In genomic region chr9:126327016-126327749, GRCh38 we compare ENCODE assay signal across 7 cellular contexts. TPM values are rescaled to one million over a fixed set of nuclear protein-coding genes. Genes with fewer than 3 reads are reported as not detected.
DNase-seq lines count a peak whose midpoint lies in the region; ATAC-seq, FAIRE-seq and TF ChIP-seq lines count a peak whose summit lies in the region.

No MANE protein-coding gene starts in this region.

- H3K9me3 ChIP-seq in HCT116 (ENCODE audit: control insufficient read depth in 1 of 2, insufficient read depth in 1 of 2, low read depth in 1 of 2, low read length in 2 of 2) = 0 out of 4 replicates have a peak, but pooled peaks cover 0 to 5% of the 10 kb centered on the region in 2 experiments
- H3K9me3 ChIP-seq in SJSA1 (replicated peaks) = peaks cover 6% of the 10 kb centered on the region; the same call in 1 of the 2 replicates
- peaks cover 9% of the 10 kb centered on the region for H3K9me3 ChIP-seq in HepG2 (ENCODE audit: low read length)

- WGBS in HepG2 (ENCODE audit: low lambda C conversion rate) = 80% methylated on average over 1 of the region's 59 CpGs

- H3K36me3 ChIP-seq in HCT116 (ENCODE audit: control insufficient read depth in 1 of 2, insufficient read depth in 2 of 2, low read length in 2 of 2) (no peaks in the 10 kb centered on the region), SJSA1 (no peaks in the 10 kb centered on the region; the same call in 1 of the 2 replicates), HepG2 (replicated peaks in 1 of 2; ENCODE audit: control insufficient read depth in 1 of 2, insufficient read depth in 2 of 2, low read length in 2 of 2) (no peaks in the 10 kb centered on the region)

- no peak for DNase-seq in HCT116 (ENCODE audit: low read depth, low spot score)
- peak in 1 of 2 experiments; percentile 33 for DNase-seq in SJSA1 (ENCODE audit: low read depth in 1 of 2, low spot score in 2 of 2)
- peak; percentile 16 for DNase-seq in cerebellar cortex (ENCODE audit: low spot score)
- no peak for DNase-seq in HepG2 (ENCODE audit: low spot score)
- peak; percentile 36 for DNase-seq in stimulated activated naive CD8-positive, alpha-beta T cell treated with anti-CD3 and anti-CD28 coated beads, Interleukin-15, Interleukin-2, amounts not matched to agents 100 U/mL and 50 U/mL, for 24 hours
- no peak for DNase-seq in GM19238 (ENCODE audit: insufficient read length, low spot score)

- H3K9ac ChIP-seq in HCT116 (ENCODE audit: low read length) (peak overlapping the region; percentile 67), HepG2 (ENCODE audit: insufficient read depth, low read depth, low read length) (peak overlapping the region; percentile 76)

- peak; percentile 73 for ATAC-seq in HCT116
- peak; percentile 55 for ATAC-seq in HepG2
- peak; percentile 52 for ATAC-seq in stimulated activated naive CD8-positive, alpha-beta T cell treated with anti-CD3 and anti-CD28 coated beads, Interleukin-15, Interleukin-2, amounts not matched to agents 100 U/mL and 50 U/mL, for 24 hours
- no peak for ATAC-seq in HG03460 (IDR thresholded peaks at IDR 0.05; ENCODE audit: unreplicated experiment)

- H3K9me2 ChIP-seq in HCT116 (ENCODE audit: insufficient read depth) = no peaks in the 10 kb centered on the region

- TF ChIP-seq CTCF in HCT116 (IDR thresholded peaks at IDR 0.05 in 2 of 3, conservative IDR thresholded peaks at IDR 0.05 in 1 of 3; ENCODE audit: borderline replicate concordance in 1 of 3, insufficient read depth in 1 of 3, low read depth in 2 of 3, low read length in 2 of 3) = no peak
- no peak for TF ChIP-seq CTCF in HepG2 (CRISPR knock-in tag; IDR thresholded peaks at IDR 0.05)

- no peak for FAIRE-seq in HepG2 (lab: Jason Lieb, UNC)

- H4K20me1 ChIP-seq in HCT116 (ENCODE audit: insufficient read depth) (no peaks in the 10 kb centered on the region), HepG2 (ENCODE audit: insufficient read depth, low read length) (no peaks in the 10 kb centered on the region)

- H3K27me3 ChIP-seq in HCT116 (ENCODE audit: insufficient read depth, low read length) (no peaks in the 10 kb centered on the region), SJSA1 (replicated peaks) (no peaks in the 10 kb centered on the region), HepG2 (ENCODE audit: control insufficient read depth in 1 of 2, insufficient read depth in 2 of 2, low read length in 2 of 2) (no peaks in the 10 kb centered on the region)

- TF ChIP-seq POLR2A in HCT116 (IDR thresholded peaks at IDR 0.05; ENCODE audit: borderline replicate concordance, extremely low read depth, insufficient read depth, insufficient read length) (no peak), HepG2 (IDR thresholded peaks at IDR 0.05; ENCODE audit: insufficient read depth in 1 of 2, low read depth in 2 of 2, low read length in 2 of 2) (no peak)

- in situ Hi-C loops in HepG2 (cut with HindIII; ENCODE audit: extremely low pct_ligation_motif_present, low pct_unique_long_range_greater_than_20kb) = no loop called here

- RAD21 ChIA-PET in HCT116 (lab: Charles Lee; ENCODE audit: low non-redundant PET in 1 of 2, low total read pairs in 2 of 2, uncharacterized antibody in 2 of 2, unreplicated experiment in 2 of 2) = no interaction called here

- H3K27ac ChIP-seq in HCT116 (ENCODE audit: low read depth, low read length) = peak overlapping the region; percentile 49; the same call in 1 of the 2 replicates
- no peak overlapping the region for H3K27ac ChIP-seq in SJSA1
- peak overlapping the region; percentile 45 for H3K27ac ChIP-seq in HepG2 (ENCODE audit: extremely low read length, insufficient read depth, low read length)

- H3K79me2 ChIP-seq in HCT116 (ENCODE audit: insufficient read depth, low read length) (peaks cover 6% of the 10 kb centered on the region; the same call in 1 of the 2 replicates), HepG2 (ENCODE audit: insufficient read depth, low read length) (peaks cover 27% of the 10 kb centered on the region)

- POLR2A ChIA-PET in HCT116 (lab: Charles Lee) (no interaction called here), HepG2 (lab: Yijun Ruan, JAX) (interaction anchor here (3.9 to 4.4 kb wide), 2 partner anchors 9 to 48 kb away, joined by 41 to 48 read pairs; no protein-coding TSS in a partner anchor)

- H3K4me2 ChIP-seq in HCT116 (ENCODE audit: low read length) = peak overlapping the region; percentile 87
- H3K4me2 ChIP-seq in HepG2 (ENCODE audit: low read depth, low read length) = peak overlapping the region; percentile 80

- no peak overlapping the region for H2AFZ ChIP-seq in HCT116 (ENCODE audit: low read depth, low read length, poor library complexity, severe bottlenecking)
- no peak overlapping the region for H2AFZ ChIP-seq in HepG2 (ENCODE audit: low read length)

- TF ChIP-seq EP300 in HepG2 (IDR thresholded peaks at IDR 0.05; ENCODE audit: low read depth in 2 of 2, low read length in 2 of 2) = no peak
- TF ChIP-seq EP300 in HepG2 (CRISPR knock-in tag; IDR thresholded peaks at IDR 0.05; ENCODE audit: borderline replicate concordance) = no peak

- no peak for TF ChIP-seq RAD21 in HCT116 (IDR thresholded peaks at IDR 0.05; ENCODE audit: low read depth)
- 0 out of 2 replicates have a peak, but pooled peaks have one; percentile 11 for TF ChIP-seq RAD21 in HepG2 (CRISPR knock-in tag; IDR thresholded peaks at IDR 0.05)

- H3K4me3 ChIP-seq in HCT116 (replicated peaks in 1 of 2; ENCODE audit: low read depth in 1 of 2, low read length in 2 of 2) (peak overlapping the region; percentile 59 to 68), SJSA1 (peak overlapping the region; percentile 52), HepG2 (replicated peaks in 1 of 3; ENCODE audit: insufficient read depth in 1 of 3, low read depth in 2 of 3, low read length in 3 of 3) (peak overlapping the region; percentile 55 to 88 (median 70); a peak in 5 of 6 replicates)

- BruUV-seq in HCT116 (replicated peaks; lab: Mats Ljungman, UMichigan) (no TSS peak), HepG2 (replicated peaks; lab: Mats Ljungman, UMichigan) (no TSS peak)

- CTCF ChIA-PET in HCT116 (lab: Charles Lee) = no interaction called here
- CTCF ChIA-PET in HepG2 (lab: Yijun Ruan, JAX; ENCODE audit: low intra/inter-chr PET ratio, low total read pairs) = no interaction called here

- H3K4me1 ChIP-seq in HCT116 (ENCODE audit: control insufficient read depth in 1 of 2, insufficient read depth in 2 of 2, low read length in 2 of 2) = peaks cover 5 to 18% of the 10 kb centered on the region in 2 experiments; a peak in 3 of 4 replicates
- peaks cover 32% of the 10 kb centered on the region for H3K4me1 ChIP-seq in SJSA1 (replicated peaks)
- peaks cover 54% of the 10 kb centered on the region for H3K4me1 ChIP-seq in HepG2 (ENCODE audit: insufficient read depth, low read length)

- intact Hi-C loops in HCT116 (cut with micrococcal nuclease) (no loop called here), HepG2 (cut with micrococcal nuclease; ENCODE audit: unreplicated experiment) (no loop called here)

TF ChIP-seq in HCT116, 20 proteins besides CTCF, POLR2A, EP300 and RAD21:
- TF ChIP-seq, protein P1, sequence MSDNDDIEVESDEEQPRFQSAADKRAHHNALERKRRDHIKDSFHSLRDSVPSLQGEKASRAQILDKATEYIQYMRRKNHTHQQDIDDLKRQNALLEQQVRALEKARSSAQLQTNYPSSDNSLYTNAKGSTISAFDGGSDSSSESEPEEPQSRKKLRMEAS (IDR thresholded peaks at IDR 0.05) = peak; percentile 47; the same call in 1 of the 2 replicates
- TF ChIP-seq ZFX (IDR thresholded peaks at IDR 0.05) (peak; percentile 87), JUND (IDR thresholded peaks at IDR 0.05) (no peak)
TF ChIP-seq in HCT116: peak in this region for 2.

RNA-seq across cellular contexts. Expression of gene MVB12B, which starts 0.6 kb away (rescaled TPM):
- total RNA-seq in HCT116 (2021; ENCODE audit: unreplicated experiment) (10.9 TPM), HepG2 (2016; rRNA removed; fragmentation: Illumina TruSeq; extraction: Trizol) (26.0 and 30.1 TPM in 2 replicates)
- polyA plus RNA-seq in HCT116 (2012) = 4.3 and 4.7 TPM in 2 replicates
- total RNA-seq in SJSA1 (2014; rRNA removed; shearing (Covaris generic)) = 7.8 and 16.1 TPM in 2 replicates
- total RNA-seq in HepG2 (2016; cell fraction: cytosol; rRNA removed; fragmentation: Illumina TruSeq; extraction: Trizol; ENCODE audit: low read depth) = 52.4 and 56.2 TPM in 2 replicates
- total RNA-seq in HepG2 (2016; cell fraction: insoluble cytoplasmic fraction; rRNA removed; fragmentation: Illumina TruSeq; extraction: Trizol) = 22.0 and 29.4 TPM in 2 replicates
- 19.7 and 20.0 TPM in 2 replicates for total RNA-seq in HepG2 (2016; cell fraction: membrane; rRNA removed; fragmentation: Illumina TruSeq; extraction: Trizol)
- 43.3 and 49.2 TPM in 2 replicates for total RNA-seq in HepG2 (2016; cell fraction: nucleus; rRNA removed; fragmentation: Illumina TruSeq; extraction: Trizol)
- 10.7 and 12.1 TPM in 2 replicates for polyA plus RNA-seq in HepG2 (2011; rRNA removed)
- polyA plus RNA-seq in HepG2 (2011; cell fraction: cytosol; rRNA removed) = 9.2 and 11.3 TPM in 2 replicates
- polyA plus RNA-seq in HepG2 (2011; cell fraction: nucleus; rRNA removed) = 13.9 and 18.7 TPM in 2 replicates
- 10.0 and 10.4 TPM in 2 replicates for polyA plus RNA-seq in HepG2 (2012)
- 2.4 and 3.2 TPM in 2 replicates for polyA plus RNA-seq in HepG2 (2016; cell fraction: cytosol; fragmentation: Illumina TruSeq; extraction: Trizol; ENCODE audit: low read depth)
- 20.2 and 24.6 TPM in 2 replicates for polyA plus RNA-seq in HepG2 (2016; cell fraction: insoluble cytoplasmic fraction; fragmentation: Illumina TruSeq; extraction: Trizol; ENCODE audit: low read depth)
- 7.4 and 7.6 TPM in 2 replicates for polyA plus RNA-seq in HepG2 (2016; cell fraction: membrane; fragmentation: Illumina TruSeq; extraction: Trizol; ENCODE audit: low read depth)
- 22.4 and 30.0 TPM in 2 replicates for polyA plus RNA-seq in HepG2 (2016; cell fraction: nucleus; fragmentation: Illumina TruSeq; extraction: Trizol; ENCODE audit: insufficient read depth, low read depth)
- 1.4 and 38.6 TPM in 2 replicates for polyA minus RNA-seq in HepG2 (2011; rRNA and poly(A)+ RNA removed; ENCODE audit: low replicate concordance)
- polyA minus RNA-seq in HepG2 (2011; cell fraction: cytosol; rRNA and poly(A)+ RNA removed) = 10.4 and 11.3 TPM in 2 replicates
- polyA minus RNA-seq in HepG2 (2011; cell fraction: nucleus; rRNA and poly(A)+ RNA removed) = 43.9 and 48.9 TPM in 2 replicates

Comparison
In these comparisons a context has a peak if more than half of its experiments do, and no peak if none do; other contexts are left out.
1. DNase-seq: peak in cerebellar cortex (single experiment) and stimulated activated naive CD8-positive, alpha-beta T cell treated with anti-CD3 and anti-CD28 coated beads, Interleukin-15, Interleukin-2, amounts not matched to agents 100 U/mL and 50 U/mL, for 24 hours (single experiment); none in HCT116 (single experiment), HepG2 (single experiment) and GM19238 (single experiment).
2. Peak in every context shown above with its lines, with median percentiles within 50 percentile points of each other: H3K4me3 ChIP-seq.